21 cellular contexts compared by ENCODE assay signal in the genomic region with DNA sequence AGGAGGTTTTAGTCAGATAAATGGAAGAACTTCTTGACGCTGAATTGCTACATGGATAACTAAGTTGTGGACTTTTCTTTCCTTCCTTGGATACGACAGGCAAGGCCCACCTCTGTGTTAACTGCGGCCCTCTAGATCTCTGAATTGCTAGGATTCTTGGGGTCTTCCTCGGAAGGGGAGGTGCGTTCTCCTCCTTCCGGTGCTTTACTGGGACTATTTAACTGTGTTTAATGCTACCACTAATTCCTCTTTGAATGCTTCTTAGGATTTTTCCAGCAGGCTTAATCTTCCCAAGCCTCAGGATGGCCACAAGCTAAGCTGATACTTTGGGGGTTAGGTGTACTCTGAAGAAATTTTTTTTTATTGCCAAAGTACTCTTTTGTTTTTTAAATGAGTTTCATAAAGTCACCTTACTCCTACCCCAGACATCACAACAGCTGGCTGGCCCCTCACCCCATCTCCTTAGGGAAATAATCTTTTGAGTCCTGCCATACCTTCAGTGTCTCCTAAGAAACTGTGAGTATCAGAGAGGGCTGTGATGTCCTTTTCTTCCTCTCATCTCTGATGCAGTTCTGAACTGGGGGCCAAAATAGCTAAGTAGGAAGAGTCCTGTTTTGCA. TPM values are rescaled to one million over a fixed set of nuclear protein-coding genes. Genes with fewer than 3 reads are reported as not detected.
DNase-seq lines count a peak whose midpoint lies in the region; ATAC-seq and TF ChIP-seq lines count a peak whose summit lies in the region.
"Had no signal": no experiment of that assay in that cellular context is flagged by ENCODE, and none has a peak within 500 bp of the region (broad histone marks: within the 10 kb centered on the region; RNA-seq: fewer than 3 reads in every experiment).

No MANE protein-coding gene starts in this region.

- H3K27ac Mint-ChIP-seq in nephron progenitor cell, result peak overlapping the region; percentile 90
- H3K27ac Mint-ChIP-seq: activated CD4-positive, alpha-beta T cell treated with anti-CD3 and anti-CD28 coated beads, Interleukin-2, amount 10 ng/mL, durations not matched to agents 7 days and 5 days; activated naive CD8-positive, alpha-beta T cell treated with anti-CD3 and anti-CD28 coated beads for 36 hours had no signal

- intact Hi-C loops in upper lobe of right lung (cut with DNase I), result no loop called here
- intact Hi-C loops in sciatic nerve (cut with DNase I), result no loop called here
- intact Hi-C loops in left ventricle myocardium superior (cut with micrococcal nuclease), result no loop called here

- DNase-seq in NCI-H82 (lab: John Stamatoyannopoulos, UW) (peak; percentile 84), coronary artery (ENCODE audit: low spot score) (no peak), nephron progenitor cell (no peak), upper lobe of right lung (no peak), sciatic nerve (ENCODE audit: low spot score) (no peak), left ventricle myocardium superior (no peak)
- DNase-seq: activated CD4-positive, alpha-beta T cell treated with anti-CD3 and anti-CD28 coated beads, Interleukin-2, amount 10 ng/mL, durations not matched to agents 7 days and 5 days; activated naive CD8-positive, alpha-beta T cell treated with anti-CD3 and anti-CD28 coated beads for 36 hours; activated T-cell treated with anti-CD3 and anti-CD28 coated beads, Interleukin-2, amount 50 U/mL, for 1 hour; BE2C; central memory CD4-positive, alpha-beta T cell; glutamatergic neuron; islet precursor cell; NCI-H226; SJCRH30; stimulated activated CD4-positive, alpha-beta T cell treated with anti-CD3 and anti-CD28 coated beads, Interleukin-12 subunit alpha, Interleukin-12 subunit beta, amount 100 ng/mL, for 4 hours; stimulated activated naive CD8-positive, alpha-beta T cell treated with anti-CD3 and anti-CD28 coated beads, Interleukin-15, Interleukin-2, amounts not matched to agents 100 U/mL and 50 U/mL, for 24 hours; T1000 had no signal

- H3K36me3 Mint-ChIP-seq in nephron progenitor cell (ENCODE audit: low read depth), result no peaks in the 10 kb centered on the region
- H3K36me3 Mint-ChIP-seq: activated naive CD8-positive, alpha-beta T cell treated with anti-CD3 and anti-CD28 coated beads for 36 hours had no signal

- no peaks in the 10 kb centered on the region for H3K9me3 Mint-ChIP-seq in nephron progenitor cell
- H3K9me3 Mint-ChIP-seq: activated CD4-positive, alpha-beta T cell treated with anti-CD3 and anti-CD28 coated beads, Interleukin-2, amount 10 ng/mL, durations not matched to agents 7 days and 5 days; activated naive CD8-positive, alpha-beta T cell treated with anti-CD3 and anti-CD28 coated beads for 36 hours had no signal

- H3K4me3 ChIP-seq in coronary artery (peak overlapping the region; percentile 27), upper lobe of right lung (no peak overlapping the region)
- H3K4me3 ChIP-seq: SJCRH30 had no signal

- no peak for TF ChIP-seq CTCF in coronary artery (IDR thresholded peaks at IDR 0.05)
- no peak for TF ChIP-seq CTCF in nephron progenitor cell (IDR thresholded peaks at IDR 0.05)
- no peak for TF ChIP-seq CTCF in upper lobe of right lung (IDR thresholded peaks at IDR 0.05)

- peaks cover 99% of the 10 kb centered on the region for H3K4me1 Mint-ChIP-seq in nephron progenitor cell
- H3K4me1 Mint-ChIP-seq: activated CD4-positive, alpha-beta T cell treated with anti-CD3 and anti-CD28 coated beads, Interleukin-2, amount 10 ng/mL, durations not matched to agents 7 days and 5 days; activated naive CD8-positive, alpha-beta T cell treated with anti-CD3 and anti-CD28 coated beads for 36 hours had no signal

- peak overlapping the region; percentile 83 to 94 for H3K27ac ChIP-seq in coronary artery
- peak overlapping the region; percentile 24 for H3K27ac ChIP-seq in upper lobe of right lung
- H3K27ac ChIP-seq: KMS-11, parathyroid adenoma, SJCRH30 had no signal

- no peaks in the 10 kb centered on the region for H3K9me3 ChIP-seq in upper lobe of right lung
- H3K9me3 ChIP-seq: BE2C, SJCRH30 had no signal

- H3K4me3 Mint-ChIP-seq in nephron progenitor cell, result no peak overlapping the region
- H3K4me3 Mint-ChIP-seq: activated CD4-positive, alpha-beta T cell treated with anti-CD3 and anti-CD28 coated beads, Interleukin-2, amount 10 ng/mL, durations not matched to agents 7 days and 5 days; activated naive CD8-positive, alpha-beta T cell treated with anti-CD3 and anti-CD28 coated beads for 36 hours had no signal

- ATAC-seq in upper lobe of right lung (no peak), sciatic nerve (no peak), GM21723 (IDR thresholded peaks at IDR 0.05; ENCODE audit: unreplicated experiment) (no peak), left ventricle myocardium superior (no peak)
- ATAC-seq: stimulated activated naive CD8-positive, alpha-beta T cell treated with anti-CD3 and anti-CD28 coated beads, Interleukin-15, Interleukin-2, amounts not matched to agents 100 U/mL and 50 U/mL, for 24 hours had no signal

- H3K36me3 ChIP-seq in upper lobe of right lung, result no peaks in the 10 kb centered on the region
- H3K36me3 ChIP-seq: BE2C had no signal

- H3K27me3 Mint-ChIP-seq in nephron progenitor cell (ENCODE audit: low read depth, poor library complexity), result no peaks in the 10 kb centered on the region

- H3K4me1 ChIP-seq in upper lobe of right lung, result peaks cover 51% of the 10 kb centered on the region
- H3K4me1 ChIP-seq: BE2C, parathyroid adenoma had no signal

- no peaks in the 10 kb centered on the region for H3K27me3 ChIP-seq in upper lobe of right lung
- H3K27me3 ChIP-seq: BE2C, SJCRH30 had no signal

RNA-seq across cellular contexts. Expression of a gene that starts 21.4 kb away (rescaled TPM):
- total RNA-seq in upper lobe of right lung (40.8 TPM), sciatic nerve (67.8 TPM), left ventricle myocardium superior (10.0 TPM)
- total RNA-seq: activated CD4-positive, alpha-beta T cell treated with anti-CD3 and anti-CD28 coated beads, Interleukin-2, amount 10 ng/mL, durations not matched to agents 7 days and 5 days had no signal
